ENCODE assay signal across 14 cellular contexts in the genomic region with DNA sequence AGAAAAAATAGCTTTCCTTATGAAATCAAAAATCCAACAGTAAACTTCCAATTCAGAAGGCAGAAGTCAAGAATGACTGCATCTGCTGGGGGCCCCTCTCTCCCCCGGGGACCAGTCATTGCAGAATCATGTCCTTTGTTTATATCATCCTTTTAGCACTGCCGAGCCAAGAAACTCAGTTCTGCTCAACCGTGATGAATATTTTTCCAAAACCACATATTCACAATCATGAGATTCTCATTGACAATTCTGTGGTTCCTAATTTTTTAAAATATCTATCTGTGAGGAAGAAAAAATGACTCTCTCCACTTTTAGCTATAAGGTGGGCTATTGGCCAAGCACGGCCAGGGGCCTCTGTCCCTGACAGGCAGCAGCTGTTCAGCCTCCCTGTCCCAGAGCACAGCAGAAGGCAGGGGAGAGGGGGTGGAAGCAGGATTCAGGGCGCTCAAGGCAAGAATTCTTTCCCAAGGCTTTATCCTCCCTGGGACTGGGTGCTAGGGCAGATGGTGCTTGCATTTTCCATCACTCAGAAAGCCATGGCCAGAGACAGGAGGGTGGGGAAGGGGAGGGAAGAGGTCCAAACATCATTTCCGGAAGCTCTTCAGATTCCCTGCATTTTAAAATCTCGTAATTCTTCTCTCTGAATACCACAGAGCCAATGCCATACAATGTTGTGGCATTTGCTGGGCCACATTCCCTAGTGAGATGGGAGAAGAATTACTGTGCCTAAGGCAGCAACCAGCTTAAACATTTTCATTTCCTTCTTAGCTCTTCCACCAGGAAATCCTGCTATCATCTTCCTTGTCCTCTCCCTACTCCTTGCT.
DNase-seq lines count a peak whose midpoint lies in the region; ATAC-seq and TF ChIP-seq lines count a peak whose summit lies in the region.
"Had no signal": no experiment of that assay in that cellular context is flagged by ENCODE, and none has a peak within 500 bp of the region (broad histone marks: within the 10 kb centered on the region; RNA-seq: fewer than 3 reads in every experiment).

No MANE protein-coding gene starts in this region.

- H3K36me3 Mint-ChIP-seq in neural progenitor cell, result peaks cover 2% of the 10 kb centered on the region
- H3K36me3 Mint-ChIP-seq: T-cell had no signal

- H3K27me3 Mint-ChIP-seq in neural progenitor cell (ENCODE audit: insufficient read depth, low read depth), result peaks cover 2% of the 10 kb centered on the region

- no peak overlapping the region for H3K4me3 ChIP-seq in neural progenitor cell
- H3K4me3 ChIP-seq: BLaER1, vagina had no signal

- H3K27me3 ChIP-seq in neural progenitor cell, result no peaks in the 10 kb centered on the region
- H3K27me3 ChIP-seq: BLaER1, vagina had no signal

- peaks cover 40% of the 10 kb centered on the region for H3K9me3 Mint-ChIP-seq in neural progenitor cell

- H3K36me3 ChIP-seq in neural progenitor cell, result no peaks in the 10 kb centered on the region
- H3K36me3 ChIP-seq: BLaER1, vagina had no signal

- peak overlapping the region; percentile 60 for H3K4me3 Mint-ChIP-seq in neural progenitor cell
- H3K4me3 Mint-ChIP-seq: activated naive CD4-positive, alpha-beta T cell treated with anti-CD3 and anti-CD28 coated beads for 36 hours; T-cell had no signal

- DNase-seq in DMS 273 (lab: John Stamatoyannopoulos, UW; ENCODE audit: unreplicated experiment), result peak; percentile 97
- DNase-seq in NCI-H69 (lab: John Stamatoyannopoulos, UW), result peak; percentile 53
- peak; percentile 72 for DNase-seq in dedifferentiated amniotic fluid mesenchymal stem cell (ENCODE audit: extremely low spot score)
- peak; percentile 9 for DNase-seq in neural progenitor cell (ENCODE audit: low spot score)
- no peak for DNase-seq in OCI-M2 (lab: John Stamatoyannopoulos, UW; ENCODE audit: unreplicated experiment)
- no peak for DNase-seq in cortex of kidney (lab: John Stamatoyannopoulos, UW)
- DNase-seq in iPS-NIHi11 (ENCODE audit: low spot score), result no peak
- DNase-seq: activated naive CD4-positive, alpha-beta T cell treated with anti-CD3 and anti-CD28 coated beads for 36 hours; KBM-7; left ventricle myocardium superior; T-cell had no signal

- TF ChIP-seq CTCF in neural progenitor cell (IDR thresholded peaks at IDR 0.05), result no peak

- peak overlapping the region; percentile 16 for H3K4me2 ChIP-seq in neural progenitor cell
- H3K4me2 ChIP-seq: BLaER1 had no signal

- peak overlapping the region; percentile 98 for H3K27ac Mint-ChIP-seq in neural progenitor cell
- H3K27ac Mint-ChIP-seq: activated naive CD4-positive, alpha-beta T cell treated with anti-CD3 and anti-CD28 coated beads for 36 hours; T-cell had no signal

- no peaks in the 10 kb centered on the region for H3F3A ChIP-seq in neural progenitor cell (ENCODE audit: low read depth)

- H4K20me1 ChIP-seq in neural progenitor cell (ENCODE audit: low read depth), result no peaks in the 10 kb centered on the region
- H4K20me1 ChIP-seq: BLaER1 had no signal

- no peak overlapping the region for H3K27ac ChIP-seq in neural progenitor cell
- H3K27ac ChIP-seq: BLaER1, vagina had no signal

- H3K9me3 ChIP-seq in neural progenitor cell (ENCODE audit: low read depth), result no peaks in the 10 kb centered on the region
- H3K9me3 ChIP-seq: vagina had no signal

- no peaks in the 10 kb centered on the region for H3K79me2 ChIP-seq in neural progenitor cell (ENCODE audit: low read depth)

- no peak overlapping the region for H2AFZ ChIP-seq in neural progenitor cell (replicated peaks)

- H3K4me1 ChIP-seq in neural progenitor cell, result peaks cover 10% of the 10 kb centered on the region
- H3K4me1 ChIP-seq: vagina had no signal

- no peak overlapping the region for H3K9ac ChIP-seq in neural progenitor cell
- H3K9ac ChIP-seq: BLaER1 had no signal

- peaks cover 20% of the 10 kb centered on the region for H3K4me1 Mint-ChIP-seq in neural progenitor cell
- H3K4me1 Mint-ChIP-seq: T-cell had no signal

- ATAC-seq in HG03457 (IDR thresholded peaks at IDR 0.05; ENCODE audit: unreplicated experiment), result no peak
- ATAC-seq: left ventricle myocardium superior, T-cell had no signal

Comparison
In these comparisons a context has a peak if more than half of its experiments do, and no peak if none do; other contexts are left out.
1. DNase-seq: peak in DMS 273 (single experiment), NCI-H69 (single experiment), dedifferentiated amniotic fluid mesenchymal stem cell (single experiment) and neural progenitor cell (single experiment); none in OCI-M2 (single experiment), cortex of kidney (single experiment) and iPS-NIHi11 (single experiment).